29 cellular contexts compared by ENCODE assay signal in genomic region chr16:72313903-72314302, GRCh38.
"Had no signal": no experiment of that assay in that cellular context is flagged by ENCODE, and none has a peak within 500 bp of the region (broad histone marks: within the 10 kb centered on the region; RNA-seq: fewer than 3 reads in every experiment).

No MANE protein-coding gene starts in this region.

- H3K27me3 ChIP-seq: ascending aorta, breast epithelium, MG63, SJCRH30 had no signal

- H3K27ac ChIP-seq: ascending aorta, breast epithelium, SJCRH30, WERI-Rb-1 had no signal

- H3K4me3 ChIP-seq: ascending aorta, breast epithelium, MG63, SJCRH30 had no signal

- H3K4me3 Mint-ChIP-seq: activated CD4-positive, alpha-beta T cell treated with anti-CD3 and anti-CD28 coated beads, Interleukin-2, amount 10 ng/mL, durations not matched to agents 24 days and 14 days; activated CD8-positive, alpha-beta T cell treated with anti-CD3 and anti-CD28 coated beads, Interleukin-2, amount 10 ng/mL, durations not matched to agents 7 days and 5 days; activated naive CD4-positive, alpha-beta T cell treated with anti-CD3 and anti-CD28 coated beads, Interleukin-2, amount 50 U/mL, for 24 hours; activated naive CD8-positive, alpha-beta T cell treated with anti-CD3 and anti-CD28 coated beads, Interleukin-2, amount 10 ng/mL, durations not matched to agents 7 days and 5 days; activated T-cell treated with anti-CD3 and anti-CD28 coated beads, Interleukin-2, amount 50 U/mL, for 24 hours had no signal

- H3K4me1 ChIP-seq: ascending aorta, breast epithelium, SJCRH30 had no signal

- ATAC-seq: activated CD8-positive, alpha-beta T cell treated with anti-CD3 and anti-CD28 coated beads, Interleukin-2, amount 10 ng/mL, durations not matched to agents 7 days and 5 days; Panc1 had no signal

- H3K36me3 ChIP-seq: ascending aorta, breast epithelium, MG63, SJCRH30, WERI-Rb-1 had no signal

- H3K27me3 Mint-ChIP-seq: activated T-cell treated with anti-CD3 and anti-CD28 coated beads, Interleukin-2, amount 50 U/mL, for 24 hours had no signal

- H3K9me3 Mint-ChIP-seq: activated CD4-positive, alpha-beta T cell treated with anti-CD3 and anti-CD28 coated beads, Interleukin-2, amount 10 ng/mL, durations not matched to agents 24 days and 14 days had no signal

- H3K4me1 Mint-ChIP-seq: activated CD4-positive, alpha-beta T cell treated with anti-CD3 and anti-CD28 coated beads, Interleukin-2, amount 10 ng/mL, durations not matched to agents 24 days and 14 days; activated naive CD4-positive, alpha-beta T cell treated with anti-CD3 and anti-CD28 coated beads, Interleukin-2, amount 50 U/mL, for 24 hours had no signal

- H3K27ac Mint-ChIP-seq: activated CD4-positive, alpha-beta T cell treated with anti-CD3 and anti-CD28 coated beads, Interleukin-2, amount 10 ng/mL, durations not matched to agents 24 days and 14 days; activated CD8-positive, alpha-beta T cell treated with anti-CD3 and anti-CD28 coated beads, Interleukin-2, amount 10 ng/mL, durations not matched to agents 7 days and 5 days; activated naive CD4-positive, alpha-beta T cell treated with anti-CD3 and anti-CD28 coated beads, Interleukin-2, amount 50 U/mL, for 24 hours; activated naive CD8-positive, alpha-beta T cell treated with anti-CD3 and anti-CD28 coated beads, Interleukin-2, amount 10 ng/mL, durations not matched to agents 7 days and 5 days; activated T-cell treated with anti-CD3 and anti-CD28 coated beads, Interleukin-2, amount 50 U/mL, for 24 hours; activated T-helper 2 cell treated with anti-CD3 and anti-CD28 coated beads, Interferon-gamma antibody, Interleukin-2, Interleukin-4, amounts not matched to agents 10 μg/mL and 5 μg/mL and 100 μg/mL, durations not matched to agents 14 hours and 24 hours and 36 hours had no signal

- H3K9me3 ChIP-seq: breast epithelium, MG63, SJCRH30 had no signal

- DNase-seq: activated CD4-positive, alpha-beta T cell treated with anti-CD3 and anti-CD28 coated beads, Interleukin-2, amount 10 ng/mL, durations not matched to agents 24 days and 14 days; activated CD4-positive, alpha-beta T cell treated with anti-CD3 and anti-CD28 coated beads, Interleukin-2, amount 50 U/mL, for 48 hours; activated CD4-positive, CD25-positive, alpha-beta regulatory T cell; activated CD8-positive, alpha-beta T cell treated with anti-CD3 and anti-CD28 coated beads, Interleukin-2, amount 10 ng/mL, durations not matched to agents 7 days and 5 days; activated gamma-delta T cell; activated naive CD4-positive, alpha-beta T cell treated with Interleukin-2 at 50 U/mL for 16 hours; activated naive CD8-positive, alpha-beta T cell treated with anti-CD3 and anti-CD28 coated beads, Interleukin-2, amount 10 ng/mL, durations not matched to agents 7 days and 5 days; activated T-cell treated with anti-CD3 and anti-CD28 coated beads, Interleukin-2, amount 50 U/mL, for 24 hours; amygdala; Kasumi-1; MG63; NCI-H1048; NCI-H1105 treated with DMSO at 0.1 percent for 48 hours; NCI-H1436; NCI-H1694; NCI-H1930; NCI-H2081 treated with DMSO at 0.1 percent for 48 hours; NCI-H226; NCI-H446 treated with DMSO at 0.1 percent for 48 hours; NCI-H524; SHP77; SJCRH30; T1000; WERI-Rb-1 had no signal
